Comparison of ENCODE assay signal across 1 cellular context in genomic region chr17:64968643-64969042, GRCh38.
TF ChIP-seq lines count a peak whose summit lies in the region.

No MANE protein-coding gene starts in this region.

TF ChIP-seq in GM12878, 131 proteins besides CTCF, POLR2A, EP300 and RAD21:
- TF ChIP-seq NFIC (IDR thresholded peaks at IDR 0.05; ENCODE audit: low read depth, low read length) (peak; percentile 36; the same call in 1 of the 2 replicates), BHLHE40 (IDR thresholded peaks at IDR 0.05; ENCODE audit: borderline replicate concordance in 1 of 2, low read depth in 2 of 2, low read length in 1 of 2) (peak in 1 of 2 experiments; percentile 23; a peak in 1 of 4 replicates), RUNX3 (IDR thresholded peaks at IDR 0.05; ENCODE audit: low read length) (peak; percentile 72), JUNB (IDR thresholded peaks at IDR 0.05) (peak; percentile 57), RELB (IDR thresholded peaks at IDR 0.05; ENCODE audit: low read depth) (peak; percentile 33; the same call in 1 of the 2 replicates)
TF ChIP-seq in GM12878: peak in this region for 5; not testable (repeated sequence) for 126.
